1 cellular context compared by ENCODE assay signal in genomic region chr15:70111203-70112017, GRCh38.
TF ChIP-seq lines count a peak whose summit lies in the region.

No MANE protein-coding gene starts in this region.

TF ChIP-seq in K562, 482 proteins besides CTCF, POLR2A, EP300 and RAD21 (continued from another document and continues in another):
- TF ChIP-seq RNF2 (IDR thresholded peaks at IDR 0.05) (0 out of 2 replicates have a peak, but pooled peaks have one; percentile 39), RERE (CRISPR knock-in tag; IDR thresholded peaks at IDR 0.05; ENCODE audit: borderline replicate concordance) (no peak), PKNOX1 (IDR thresholded peaks at IDR 0.05) (peak; percentile 28; the same call in 1 of the 2 replicates), ZNF76 (CRISPR knock-in tag; IDR thresholded peaks at IDR 0.05; ENCODE audit: borderline replicate concordance) (no peak), GTF2E2 (tag; IDR thresholded peaks at IDR 0.05) (no peak), ZNF668 (CRISPR knock-in tag; IDR thresholded peaks at IDR 0.05) (no peak), ZNF165 (CRISPR knock-in tag; IDR thresholded peaks at IDR 0.05; ENCODE audit: borderline replicate concordance) (no peak), TBL1XR1 (IDR thresholded peaks at IDR 0.05; ENCODE audit: low read length in 2 of 2) (peak in 1 of 2 experiments; percentile 32; a peak in 1 of 4 replicates), RREB1 (CRISPR knock-in tag; IDR thresholded peaks at IDR 0.05) (no peak), L3MBTL2 (IDR thresholded peaks at IDR 0.05) (peak; percentile 42; the same call in 1 of the 2 replicates), KAT7 (CRISPR knock-in tag; IDR thresholded peaks at IDR 0.05; ENCODE audit: borderline replicate concordance) (no peak), ZFP36 (IDR thresholded peaks at IDR 0.05; ENCODE audit: low read depth, low read length, partially characterized antibody) (no peak), NRF1 (conservative IDR thresholded peaks at IDR 0.05 in 1 of 2, IDR thresholded peaks at IDR 0.05 in 1 of 2) (no peak), HDAC3 (IDR thresholded peaks at IDR 0.05; ENCODE audit: borderline replicate concordance, partially characterized antibody) (peak; percentile 71), MLLT1 (IDR thresholded peaks at IDR 0.05) (no peak), ZNF134 (CRISPR knock-in tag; conservative IDR thresholded peaks at IDR 0.05) (no peak), HIVEP1 (CRISPR knock-in tag; IDR thresholded peaks at IDR 0.05) (no peak), ZNF280B (CRISPR knock-in tag; IDR thresholded peaks at IDR 0.05) (no peak), SUPT5H (IDR thresholded peaks at IDR 0.05) (no peak), ADNP (tag; IDR thresholded peaks at IDR 0.05) (no peak), CHD1 (IDR thresholded peaks at IDR 0.05; ENCODE audit: low read length) (no peak), PCBP2 (IDR thresholded peaks at IDR 0.05; ENCODE audit: low read depth, low read length, poor library complexity, severe bottlenecking) (no peak), TSC22D4 (tag; IDR thresholded peaks at IDR 0.05) (no peak), MNT (conservative IDR thresholded peaks at IDR 0.05) (peak; percentile 35 to 57; a peak in 3 of 4 replicates), ZNF395 (CRISPR knock-in tag; IDR thresholded peaks at IDR 0.05) (no peak), NEUROD1 (IDR thresholded peaks at IDR 0.05; ENCODE audit: borderline replicate concordance, low read depth, low read length, partially characterized antibody) (peak; percentile 99), NONO (IDR thresholded peaks at IDR 0.05; ENCODE audit: low read depth in 2 of 2, low read length in 1 of 2) (no peak), ZC3H4 (CRISPR knock-in tag; IDR thresholded peaks at IDR 0.05; ENCODE audit: borderline replicate concordance) (no peak), TEAD2 (tag; IDR thresholded peaks at IDR 0.05) (no peak), ZNF518B (CRISPR knock-in tag; IDR thresholded peaks at IDR 0.05) (no peak), ERF (CRISPR knock-in tag; IDR thresholded peaks at IDR 0.05) (no peak), VEZF1 (CRISPR knock-in tag; IDR thresholded peaks at IDR 0.05) (peak; percentile 50)
